22 cellular contexts compared by ENCODE assay signal in the genomic region with DNA sequence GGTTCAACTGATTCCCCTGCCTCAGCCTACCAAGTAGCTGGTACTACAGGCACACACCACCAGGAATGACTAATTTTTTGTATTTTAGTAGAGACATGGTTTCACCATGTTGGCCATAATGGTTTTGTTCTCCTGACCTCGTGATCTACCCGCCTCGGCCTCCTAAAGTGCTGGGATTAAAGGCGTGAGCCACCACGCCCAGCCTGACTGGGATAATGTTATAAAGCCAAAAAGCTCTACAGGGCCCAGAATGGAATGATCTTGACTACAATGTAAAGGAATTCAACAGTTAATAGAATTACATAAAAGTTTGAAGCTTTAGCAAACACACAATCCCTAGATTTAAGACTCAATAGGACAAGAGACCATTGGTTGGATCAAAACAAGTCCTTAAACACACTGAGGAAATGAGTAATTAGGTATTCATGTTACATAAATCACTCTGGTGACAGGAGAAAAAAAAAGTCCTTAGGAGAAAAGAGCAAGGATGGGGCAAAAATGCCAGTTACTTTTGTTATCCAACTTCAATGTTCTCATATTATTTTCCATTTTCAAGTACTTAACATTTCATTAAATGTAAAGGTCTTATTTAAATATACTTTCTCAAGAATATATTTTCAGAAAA.
A peak's percentile ranks its signal among the peaks of the same experiment; 100 is the strongest.
DNase-seq lines count a peak whose midpoint lies in the region; ATAC-seq and TF ChIP-seq lines count a peak whose summit lies in the region.
"Had no signal": no experiment of that assay in that cellular context is flagged by ENCODE, and none has a peak within 500 bp of the region (broad histone marks: within the 10 kb centered on the region; RNA-seq: fewer than 3 reads in every experiment).

No MANE protein-coding gene starts in this region.

- peak overlapping the region; percentile 84 for H3K27ac ChIP-seq in RWPE2 (ENCODE audit: poor library complexity, severe bottlenecking)
- H3K27ac ChIP-seq: 22Rv1, BLaER1 had no signal

- H3K9me3 ChIP-seq in MG63 (no peaks in the 10 kb centered on the region), RWPE2 (ENCODE audit: severe bottlenecking) (no peaks in the 10 kb centered on the region)
- H3K9me3 ChIP-seq: BE2C, BLaER1 had no signal

- H3K4me3 ChIP-seq in MG63 (no peak overlapping the region), RWPE2 (ENCODE audit: severe bottlenecking) (no peak overlapping the region)
- H3K4me3 ChIP-seq: BLaER1, GM12878 had no signal

- ATAC-seq in RWPE2 (ENCODE audit: low read depth): peak; percentile 94
- no peak for ATAC-seq in HG03460 (IDR thresholded peaks at IDR 0.05; ENCODE audit: unreplicated experiment)
- ATAC-seq in HG02840 (IDR thresholded peaks at IDR 0.05; ENCODE audit: low FRiP score, unreplicated experiment): no peak
- ATAC-seq: GM12878 had no signal

- no peaks in the 10 kb centered on the region for H3K27me3 ChIP-seq in MG63
- no peaks in the 10 kb centered on the region for H3K27me3 ChIP-seq in RWPE2 (ENCODE audit: insufficient read depth, poor library complexity, severe bottlenecking)
- H3K27me3 ChIP-seq: BE2C, BLaER1 had no signal

- DNase-seq in A172 (ENCODE audit: low spot score) (peak; percentile 62), HT1080 (ENCODE audit: low read depth) (peak; percentile 74), MG63 (peak; percentile 33), RWPE2 (ENCODE audit: low spot score) (no peak), cardiac septum (ENCODE audit: low spot score) (no peak), DMS53 (lab: John Stamatoyannopoulos, UW) (no peak)
- DNase-seq: ACHN; BE2C; C1 segment of cervical spinal cord; CD4-positive, alpha-beta memory T cell; CD4-positive, CD25-positive, alpha-beta regulatory T cell; CD8-positive, alpha-beta memory T cell; COR-L47; DMS 273 treated with DMSO at 0.1 percent for 48 hours; DMS153; DMS79 treated with DMSO at 0.1 percent for 48 hours; GDM1 had no signal

- H3K4me1 ChIP-seq in RWPE2 (ENCODE audit: insufficient read depth, poor library complexity, severe bottlenecking): peaks cover 24% of the 10 kb centered on the region
- H3K4me1 ChIP-seq: BE2C, BLaER1 had no signal

- H3K36me3 ChIP-seq in MG63: no peaks in the 10 kb centered on the region
- no peaks in the 10 kb centered on the region for H3K36me3 ChIP-seq in RWPE2 (ENCODE audit: low read depth)
- H3K36me3 ChIP-seq: BE2C, BLaER1 had no signal

- TF ChIP-seq CTCF in RWPE2 (IDR thresholded peaks at IDR 0.05; ENCODE audit: poor library complexity, severe bottlenecking): no peak

- intact Hi-C loops in cardiac septum (cut with DNase I): no loop called here

Comparison
In these comparisons a context has a peak if more than half of its experiments do, and no peak if none do; other contexts are left out.
1. DNase-seq: peak in A172 (single experiment), HT1080 (single experiment) and MG63 (single experiment); none in RWPE2 (single experiment), cardiac septum (single experiment) and DMS53 (single experiment).